In genomic region chr16:71972356-71972755, GRCh38 we compare ENCODE assay signal across 34 cellular contexts.
"Had no signal": no experiment of that assay in that cellular context is flagged by ENCODE, and none has a peak within 500 bp of the region (broad histone marks: within the 10 kb centered on the region; RNA-seq: fewer than 3 reads in every experiment).

No MANE protein-coding gene starts in this region.

- H3K4me2 ChIP-seq: KMS-11 had no signal

- H3K36me3 ChIP-seq: MG63 had no signal

- DNase-seq: Karpas-422, Kasumi-1, MG63, MM.1S, MV-4-11, NCI-H1048, NCI-H1092, NCI-H1092 treated with DMSO at 0.1 percent for 48 hours, NCI-H1105, NCI-H1105 treated with DMSO at 0.1 percent for 48 hours, NCI-H1417, NCI-H1417 treated with DMSO at 0.1 percent for 48 hours, NCI-H1436, NCI-H1436 treated with DMSO at 0.1 percent for 48 hours, NCI-H146, NCI-H1694, NCI-H1694 treated with DMSO at 0.1 percent for 48 hours, NCI-H187, NCI-H187 treated with DMSO at 0.1 percent for 48 hours, NCI-H1930, NCI-H2029, NCI-H2029 treated with DMSO at 0.1 percent for 48 hours, NCI-H2081, NCI-H2081 treated with DMSO at 0.1 percent for 48 hours, NCI-H2107, NCI-H2171, NCI-H2171 treated with DMSO at 0.1 percent for 48 hours, NCI-H2227 treated with DMSO at 0.1 percent for 48 hours, NCI-H226, NCI-H345, NCI-H446, NCI-H446 treated with DMSO at 0.1 percent for 48 hours, NCI-H510A had no signal

- H3K9ac ChIP-seq: KMS-11 had no signal

- H3K27ac ChIP-seq: KMS-11 had no signal

- H3K9me3 ChIP-seq: MG63 had no signal

- H3K4me3 ChIP-seq: MG63 had no signal

- H3K27me3 ChIP-seq: MG63 had no signal
